In the genomic region with DNA sequence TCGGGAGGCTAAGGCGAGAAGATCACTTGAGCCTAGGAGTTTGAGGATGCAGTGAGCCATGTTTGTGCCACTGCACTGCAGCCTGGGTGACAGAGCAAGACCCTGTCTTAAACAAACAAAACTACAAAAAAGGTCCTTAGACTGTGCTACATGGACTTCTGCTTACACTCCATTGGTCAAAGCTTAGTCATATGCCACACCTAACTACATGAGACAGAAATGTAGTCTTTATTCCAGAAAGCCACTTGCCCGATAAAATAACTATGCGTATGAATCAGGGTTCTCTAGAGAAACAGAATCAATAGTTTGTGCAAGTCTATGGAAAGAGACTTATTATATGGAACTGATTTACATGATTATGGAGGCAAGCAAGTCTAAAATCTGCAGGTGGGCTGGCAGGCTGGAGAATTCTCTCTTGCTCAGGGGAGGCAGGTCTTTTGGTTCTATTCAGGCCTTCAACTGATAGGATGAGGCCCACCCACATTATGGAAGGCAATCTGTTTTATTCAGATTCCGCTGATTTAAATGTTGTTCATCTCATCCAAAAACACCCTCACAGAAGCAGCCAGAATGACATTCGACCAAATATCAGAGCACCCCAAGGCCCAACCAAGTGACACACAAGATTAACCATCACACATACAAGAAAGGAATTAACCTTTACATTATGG, we compare ENCODE assay signal across 26 cellular contexts.
"Had no signal": no experiment of that assay in that cellular context is flagged by ENCODE, and none has a peak within 500 bp of the region (broad histone marks: within the 10 kb centered on the region; RNA-seq: fewer than 3 reads in every experiment).

No MANE protein-coding gene starts in this region.

- H3K4me1 ChIP-seq: colonic mucosa, esophagus squamous epithelium, lower lobe of right lung, prostate gland had no signal

- H3K27ac ChIP-seq: colonic mucosa, esophagus squamous epithelium, heart right ventricle, lower lobe of right lung, prostate gland, sigmoid colon, testis, tibial artery had no signal

- H3K27me3 ChIP-seq: colonic mucosa, sigmoid colon, testis, tibial artery had no signal

- DNase-seq: colonic mucosa; effector CD8-positive, alpha-beta T cell; endodermal cell; esophagus squamous epithelium; foreskin melanocyte; glutamatergic neuron; heart right ventricle; hypothalamus; immature natural killer cell; islet precursor cell; kidney glomerular epithelial cell; left ventricle myocardium superior; lower lobe of right lung; naive thymus-derived CD8-positive, alpha-beta T cell; nephron progenitor cell; nucleus accumbens; right cardiac atrium; sigmoid colon; stimulated activated CD4-positive, alpha-beta T cell treated with anti-CD3 and anti-CD28 coated beads, Interleukin-2, amount 100 ng/mL, for 24 hours; stimulated activated CD4-positive, alpha-beta T cell treated with anti-CD3 and anti-CD28 coated beads, Interleukin-4, amount 100 ng/mL, for 24 hours; stimulated activated naive CD8-positive, alpha-beta T cell treated with anti-CD3 and anti-CD28 coated beads, Interleukin-15, Interleukin-2, amounts not matched to agents 100 U/mL and 50 U/mL, for 24 hours; substantia nigra; testis; tibial artery had no signal

- H3K4me3 ChIP-seq: colonic mucosa, esophagus squamous epithelium, heart right ventricle, lower lobe of right lung, prostate gland, sigmoid colon, testis, tibial artery had no signal

- H3K36me3 ChIP-seq: colonic mucosa, esophagus squamous epithelium, heart right ventricle, lower lobe of right lung, prostate gland, sigmoid colon, tibial artery had no signal

- ATAC-seq: heart right ventricle; left ventricle myocardium superior; lower lobe of right lung; naive thymus-derived CD8-positive, alpha-beta T cell; right cardiac atrium; stimulated activated effector memory CD8-positive, alpha-beta T cell treated with anti-CD3 and anti-CD28 coated beads, Interleukin-12 subunit alpha, Interleukin-12 subunit beta, amount 100 ng/mL, for 72 hours; stimulated activated naive CD8-positive, alpha-beta T cell treated with anti-CD3 and anti-CD28 coated beads, Interleukin-15, Interleukin-2, amounts not matched to agents 100 U/mL and 50 U/mL, for 24 hours had no signal

- H3K9me3 ChIP-seq: colonic mucosa, esophagus squamous epithelium, heart right ventricle, lower lobe of right lung, prostate gland, sigmoid colon, testis, tibial artery had no signal
